ENCODE assay signal across 19 cellular contexts in the genomic region with DNA sequence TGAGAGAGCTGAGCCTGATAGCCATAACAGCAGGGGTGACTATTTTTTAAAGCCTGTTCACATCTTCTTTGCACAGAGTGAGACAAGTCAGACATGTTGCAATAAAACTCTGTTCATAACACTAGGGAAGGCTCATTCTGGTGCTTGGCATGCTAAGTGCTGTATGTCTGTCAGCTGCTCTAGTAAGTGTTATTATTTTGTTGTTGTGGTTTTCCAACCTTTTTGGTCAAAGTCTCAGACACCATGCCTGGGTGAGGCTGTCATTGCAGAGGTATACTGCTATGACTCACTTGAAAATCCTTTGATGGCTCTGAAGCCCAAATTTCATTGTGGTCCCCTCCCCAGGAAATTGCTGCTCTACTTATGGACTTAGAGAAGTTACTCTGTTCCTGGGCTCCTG.
DNase-seq lines count a peak whose midpoint lies in the region; ATAC-seq and TF ChIP-seq lines count a peak whose summit lies in the region.
"Had no signal": no experiment of that assay in that cellular context is flagged by ENCODE, and none has a peak within 500 bp of the region (broad histone marks: within the 10 kb centered on the region; RNA-seq: fewer than 3 reads in every experiment).

No MANE protein-coding gene starts in this region.

- no peak overlapping the region for H2AFZ ChIP-seq in GM23248

- peaks cover 26% of the 10 kb centered on the region for H3K4me1 ChIP-seq in GM23248 (ENCODE audit: insufficient read depth)
- H3K4me1 ChIP-seq in mucosa of descending colon (ENCODE audit: low read depth), result no peaks in the 10 kb centered on the region
- no peaks in the 10 kb centered on the region for H3K4me1 ChIP-seq in upper lobe of left lung

- H3K9me3 Mint-ChIP-seq in stimulated activated naive CD8-positive, alpha-beta T cell treated with anti-CD3 and anti-CD28 coated beads, Interleukin-15, amount 100 ng/mL, for 72 hours, result no peaks in the 10 kb centered on the region
- H3K9me3 Mint-ChIP-seq: CD14-positive monocyte; CD8-positive, alpha-beta T cell had no signal

- peaks cover 13% of the 10 kb centered on the region for H3F3A ChIP-seq in GM23248 (ENCODE audit: insufficient read depth)

- no peak for TF ChIP-seq POLR2A in upper lobe of left lung (IDR thresholded peaks at IDR 0.05)

- no peaks in the 10 kb centered on the region for H4K20me1 ChIP-seq in GM23248 (ENCODE audit: insufficient read depth)

- in situ Hi-C loops in GM23248 (cut with MboI), result no loop called here

- ATAC-seq in stimulated activated naive CD8-positive, alpha-beta T cell treated with anti-CD3 and anti-CD28 coated beads, Interleukin-15, amount 100 ng/mL, for 72 hours, result peak; percentile 25
- no peak for ATAC-seq in stimulated activated naive CD8-positive, alpha-beta T cell treated with anti-CD3 and anti-CD28 coated beads, Interleukin-15, Interleukin-2, amounts not matched to agents 100 U/mL and 50 U/mL, for 24 hours
- ATAC-seq in mucosa of descending colon, result peak; percentile 41
- no peak for ATAC-seq in HG03025 (IDR thresholded peaks at IDR 0.05; ENCODE audit: low FRiP score, unreplicated experiment)
- no peak for ATAC-seq in upper lobe of left lung (ENCODE audit: low FRiP score in 2 of 2)
- ATAC-seq: CD8-positive, alpha-beta T cell; GM12878; HepG2 had no signal

- no peaks in the 10 kb centered on the region for H3K9me3 ChIP-seq in GM23248 (ENCODE audit: low read depth)
- no peaks in the 10 kb centered on the region for H3K9me3 ChIP-seq in mucosa of descending colon
- no peaks in the 10 kb centered on the region for H3K9me3 ChIP-seq in upper lobe of left lung

- no peak overlapping the region for H3K27ac Mint-ChIP-seq in stimulated activated naive CD8-positive, alpha-beta T cell treated with anti-CD3 and anti-CD28 coated beads, Interleukin-15, amount 100 ng/mL, for 72 hours
- H3K27ac Mint-ChIP-seq: CD8-positive, alpha-beta T cell; HFFc6 had no signal

- no peak for TF ChIP-seq EP300 in upper lobe of left lung (IDR thresholded peaks at IDR 0.05)

- H3K27ac ChIP-seq in GM23248 (no peak overlapping the region), upper lobe of left lung (no peak overlapping the region)

- H3K9me2 ChIP-seq in GM23248 (ENCODE audit: insufficient read depth), result no peaks in the 10 kb centered on the region

- intact Hi-C loops in mucosa of descending colon (cut with DNase I, micrococcal nuclease), result loop anchor here in 1 of 2 donors (5.0 kb wide), 1 partner anchor 129 kb away; a partner anchor contains a TSS

- TF ChIP-seq CTCF in mucosa of descending colon (IDR thresholded peaks at IDR 0.05) (no peak), upper lobe of left lung (IDR thresholded peaks at IDR 0.05) (no peak)

- H3K4me3 ChIP-seq in GM23248 (no peak overlapping the region), mucosa of descending colon (no peak overlapping the region), upper lobe of left lung (no peak overlapping the region)
- H3K4me3 ChIP-seq: GM12878 had no signal

- H3K36me3 ChIP-seq in GM23248 (ENCODE audit: low read depth) (no peaks in the 10 kb centered on the region), mucosa of descending colon (ENCODE audit: low read depth) (no peaks in the 10 kb centered on the region), upper lobe of left lung (no peaks in the 10 kb centered on the region)

- no peak for DNase-seq in stimulated activated naive CD8-positive, alpha-beta T cell treated with anti-CD3 and anti-CD28 coated beads, Interleukin-15, amount 100 ng/mL, for 72 hours
- DNase-seq in stimulated activated naive CD8-positive, alpha-beta T cell treated with anti-CD3 and anti-CD28 coated beads, Interleukin-15, Interleukin-2, amounts not matched to agents 100 U/mL and 50 U/mL, for 24 hours, result no peak
- DNase-seq in GM23248, result peak; percentile 48
- no peak for DNase-seq in mucosa of descending colon
- no peak for DNase-seq in NCI-H345 (lab: John Stamatoyannopoulos, UW)
- DNase-seq in upper lobe of left lung, result no peak
- DNase-seq in stimulated activated CD4-positive, alpha-beta T cell treated with anti-CD3 and anti-CD28 coated beads, Interleukin-12 subunit alpha, Interleukin-12 subunit beta, amount 100 ng/mL, for 4 hours, result no peak
- DNase-seq: ACHN; CD8-positive, alpha-beta T cell; COR-L47; DMS153; DND-41; GDM1; HCEC 1CT; HFFc6 had no signal

- H3K9ac ChIP-seq in GM23248, result no peak overlapping the region

- no peaks in the 10 kb centered on the region for H3K79me2 ChIP-seq in GM23248 (ENCODE audit: insufficient read depth)

- H3K4me3 Mint-ChIP-seq in stimulated activated naive CD8-positive, alpha-beta T cell treated with anti-CD3 and anti-CD28 coated beads, Interleukin-15, amount 100 ng/mL, for 72 hours, result no peak overlapping the region
- H3K4me3 Mint-ChIP-seq: CD14-positive monocyte; CD8-positive, alpha-beta T cell; HFFc6 had no signal

- H3K27me3 ChIP-seq in GM23248 (replicated peaks; ENCODE audit: insufficient read depth), result no peaks in the 10 kb centered on the region
- no peaks in the 10 kb centered on the region for H3K27me3 ChIP-seq in upper lobe of left lung

- peaks cover 28% of the 10 kb centered on the region for H3K27me3 Mint-ChIP-seq in stimulated activated naive CD8-positive, alpha-beta T cell treated with anti-CD3 and anti-CD28 coated beads, Interleukin-15, amount 100 ng/mL, for 72 hours

- H3K4me2 ChIP-seq in GM23248 (ENCODE audit: unreplicated experiment), result no peak overlapping the region

- H3K4me1 Mint-ChIP-seq in stimulated activated naive CD8-positive, alpha-beta T cell treated with anti-CD3 and anti-CD28 coated beads, Interleukin-15, amount 100 ng/mL, for 72 hours, result no peaks in the 10 kb centered on the region
- H3K4me1 Mint-ChIP-seq: CD14-positive monocyte had no signal

Comparison
In these comparisons a context has a peak if more than half of its experiments do, and no peak if none do; other contexts are left out.
1. ATAC-seq: peak in stimulated activated naive CD8-positive, alpha-beta T cell treated with anti-CD3 and anti-CD28 coated beads, Interleukin-15, amount 100 ng/mL, for 72 hours (single experiment) and mucosa of descending colon (single experiment); none in stimulated activated naive CD8-positive, alpha-beta T cell treated with anti-CD3 and anti-CD28 coated beads, Interleukin-15, Interleukin-2, amounts not matched to agents 100 U/mL and 50 U/mL, for 24 hours (single experiment), HG03025 (single experiment) and upper lobe of left lung (0 of 2).